Comparison of ENCODE assay signal across 9 cellular contexts in the genomic region with DNA sequence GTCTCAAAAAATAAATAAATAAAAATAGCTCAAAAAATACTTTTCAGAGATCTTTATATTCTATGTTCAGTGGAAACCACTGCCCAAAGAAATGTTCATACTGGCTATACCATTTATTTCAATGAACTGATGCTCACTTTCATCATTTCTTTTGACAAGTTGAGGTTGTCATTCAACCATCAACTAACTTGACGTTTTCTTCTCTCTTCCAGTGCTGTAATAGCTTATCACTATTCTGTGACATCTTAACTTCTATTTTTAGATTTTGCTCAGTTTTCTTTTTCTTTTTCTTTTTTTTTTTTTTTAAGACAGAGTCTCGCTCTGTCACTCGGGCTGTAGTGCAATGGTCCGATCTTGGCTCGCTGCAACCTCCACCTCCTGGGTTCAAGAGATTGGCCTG. TPM values are rescaled to one million over a fixed set of nuclear protein-coding genes. Genes with fewer than 3 reads are reported as not detected.
"Had no signal": no experiment of that assay in that cellular context is flagged by ENCODE, and none has a peak within 500 bp of the region (broad histone marks: within the 10 kb centered on the region; RNA-seq: fewer than 3 reads in every experiment).

No MANE protein-coding gene starts in this region.

- H3K9ac ChIP-seq: GM23248 had no signal

- H3K27ac ChIP-seq: GM23248 had no signal

- H2AFZ ChIP-seq: GM23248, GM23338 had no signal

- H3K4me3 ChIP-seq: GM23248, GM23338, HAP-1 had no signal

- H3K36me3 ChIP-seq: HAP-1 had no signal

- ATAC-seq: GM23338, HCT116 had no signal

- H3K4me2 ChIP-seq: GM23338 had no signal

- H3K9me3 ChIP-seq: HAP-1 had no signal

RNA-seq across cellular contexts. Expression of gene CTAGE4, which starts 8.7 kb away (rescaled TPM):
- total RNA-seq: GM23248, HFFc6 had no signal

RNA-seq across cellular contexts. Expression of gene ARHGEF35, which starts 21.0 kb away (rescaled TPM):
- total RNA-seq: HFFc6 had no signal

RNA-seq across cellular contexts. Expression of gene OR2A14, which starts 51.6 kb away (rescaled TPM):
- total RNA-seq: GM23248, GM23338, H1, H4, H7, H9, HFFc6 had no signal
- polyA plus RNA-seq: GM23248, GM23338, H1 had no signal
